In the genomic region with DNA sequence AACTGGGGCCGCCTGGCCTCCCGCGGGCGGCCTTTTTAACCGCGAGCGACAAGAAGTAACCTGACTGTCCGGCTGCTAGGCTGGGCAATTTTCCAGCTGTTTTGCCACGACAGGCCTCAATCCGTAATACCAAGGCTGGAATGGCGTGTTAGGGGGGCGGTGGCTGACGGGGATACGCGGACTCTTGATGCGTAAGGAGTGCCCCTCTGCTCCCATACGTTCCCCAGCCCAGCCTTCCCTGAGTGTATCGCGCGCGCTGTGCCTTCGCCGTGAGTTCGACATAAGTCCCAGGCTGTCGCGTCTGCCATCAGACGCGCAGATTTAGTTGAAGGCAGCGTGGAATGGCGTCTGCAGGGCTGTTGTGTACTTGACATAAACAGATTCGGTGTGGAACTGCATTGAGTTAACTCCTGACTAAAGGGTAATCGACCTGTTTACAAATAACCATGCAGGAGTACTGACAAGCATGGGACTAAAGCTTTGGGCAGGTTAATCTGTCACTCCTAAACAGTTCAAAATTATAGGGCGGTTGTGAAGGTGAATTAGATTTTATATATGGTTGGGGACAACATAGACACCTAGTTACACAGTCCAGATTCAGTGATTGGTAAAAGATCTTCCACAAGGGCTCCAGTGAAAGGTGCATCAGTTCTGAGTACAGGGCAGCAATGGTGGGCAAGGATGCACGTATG, we compare ENCODE assay signal across 8 cellular contexts. TPM values are rescaled to one million over a fixed set of nuclear protein-coding genes. Genes with fewer than 3 reads are reported as not detected.
DNase-seq lines count a peak whose midpoint lies in the region; ATAC-seq and TF ChIP-seq lines count a peak whose summit lies in the region.

No MANE protein-coding gene starts in this region.

- no peak overlapping the region for H2BK120ac ChIP-seq in mesenchymal stem cell (ENCODE audit: low read depth, low read length)

- POLR2A ChIA-PET in CD8-positive, alpha-beta T cell (lab: Charles Lee), result interaction anchor here (0.6 to 3.3 kb wide), 45 partner anchors 8 to 524 kb away, joined by 3 to 59 read pairs (median 5); a partner anchor contains a TSS

- H3K27me3 ChIP-seq in CD8-positive, alpha-beta T cell (ENCODE audit: insufficient read depth, low read length), result no peaks in the 10 kb centered on the region
- no peaks in the 10 kb centered on the region for H3K27me3 ChIP-seq in effector memory CD4-positive, alpha-beta T cell (replicated peaks; ENCODE audit: control insufficient read depth, insufficient read depth, low read length, poor library complexity, severe bottlenecking)
- no peaks in the 10 kb centered on the region for H3K27me3 ChIP-seq in mesenchymal stem cell (ENCODE audit: control insufficient read depth in 1 of 2, insufficient read depth in 1 of 2, low read length in 2 of 2)

- peak overlapping the region; percentile 64 for H3K4me2 ChIP-seq in mesenchymal stem cell (ENCODE audit: low read length, poor library complexity, severe bottlenecking)

- no peak overlapping the region for H3K4me3 Mint-ChIP-seq in CD8-positive, alpha-beta T cell

- peaks cover 16% of the 10 kb centered on the region for H3K4me1 ChIP-seq in CD8-positive, alpha-beta T cell (ENCODE audit: insufficient read depth, low read length)
- peaks cover 12% of the 10 kb centered on the region for H3K4me1 ChIP-seq in effector memory CD4-positive, alpha-beta T cell (ENCODE audit: control insufficient read depth, insufficient read depth, low read length, poor library complexity, severe bottlenecking)
- H3K4me1 ChIP-seq in mesenchymal stem cell (ENCODE audit: control insufficient read depth, insufficient read depth, low read depth, low read length), result peaks cover 6% of the 10 kb centered on the region

- peak overlapping the region; percentile 73 for H4K8ac ChIP-seq in mesenchymal stem cell (ENCODE audit: low read length)

- 2% methylated on average over 28 of the region's 34 CpGs for whole genome bisulfite sequencing in mesenchymal stem cell

- no peak overlapping the region for H2AK5ac ChIP-seq in mesenchymal stem cell (ENCODE audit: low read length, severe bottlenecking)

- peak; percentile 22 for ATAC-seq in CD8-positive, alpha-beta T cell
- ATAC-seq in GM21825 (IDR thresholded peaks at IDR 0.05; ENCODE audit: unreplicated experiment) (peak; percentile 10), GM18867 (IDR thresholded peaks at IDR 0.05; ENCODE audit: unreplicated experiment) (no peak)
- peak; percentile 7 for ATAC-seq in stimulated activated naive CD8-positive, alpha-beta T cell treated with anti-CD3 and anti-CD28 coated beads, Interleukin-15, Interleukin-2, amounts not matched to agents 100 U/mL and 50 U/mL, for 24 hours

- H2BK5ac ChIP-seq in mesenchymal stem cell (ENCODE audit: low read depth, low read length, poor library complexity, severe bottlenecking), result no peak overlapping the region

- no peaks in the 10 kb centered on the region for H3K36me3 ChIP-seq in CD8-positive, alpha-beta T cell (ENCODE audit: insufficient read depth, low read length)
- H3K36me3 ChIP-seq in effector memory CD4-positive, alpha-beta T cell (ENCODE audit: control insufficient read depth, insufficient read depth, low read length), result peaks cover 6% of the 10 kb centered on the region
- H3K36me3 ChIP-seq in mesenchymal stem cell (ENCODE audit: control insufficient read depth in 1 of 2, insufficient read depth in 2 of 2, low read depth in 1 of 2, low read length in 2 of 2), result peaks cover 0 to 35% of the 10 kb centered on the region in 2 experiments

- H3K36me3 Mint-ChIP-seq in CD8-positive, alpha-beta T cell, result peaks cover 32% of the 10 kb centered on the region

- H3K9me3 ChIP-seq in CD8-positive, alpha-beta T cell (ENCODE audit: low read length), result no peaks in the 10 kb centered on the region
- no peaks in the 10 kb centered on the region for H3K9me3 ChIP-seq in effector memory CD4-positive, alpha-beta T cell (ENCODE audit: control insufficient read depth, low read length)
- H3K9me3 ChIP-seq in mesenchymal stem cell (ENCODE audit: control insufficient read depth, low read length), result no peaks in the 10 kb centered on the region

- H4K91ac ChIP-seq in mesenchymal stem cell (ENCODE audit: low read length), result peak overlapping the region; percentile 66

- H3K18ac ChIP-seq in mesenchymal stem cell (ENCODE audit: low read depth in 1 of 2, low read length in 2 of 2), result peak overlapping the region; percentile 89 to 93

- H3K27me3 Mint-ChIP-seq in CD8-positive, alpha-beta T cell (ENCODE audit: low read depth), result no peaks in the 10 kb centered on the region

- no peak overlapping the region for H2AFZ ChIP-seq in mesenchymal stem cell (ENCODE audit: low read depth, low read length)

- H2BK15ac ChIP-seq in mesenchymal stem cell (ENCODE audit: low read depth, poor library complexity, severe bottlenecking), result no peak overlapping the region

- intact Hi-C loops in CD8-positive, alpha-beta T cell (cut with DNase I, micrococcal nuclease), result loop anchor here (1.0 to 10.0 kb wide), 4 partner anchors 117 to 518 kb away; a partner anchor contains a TSS

- H3K23ac ChIP-seq in mesenchymal stem cell (ENCODE audit: low read length in 2 of 2), result peak overlapping the region in 1 of 2 experiments; percentile 78

- H3K4ac ChIP-seq in mesenchymal stem cell (ENCODE audit: low read depth in 1 of 2, low read length in 2 of 2), result peak overlapping the region; percentile 46 to 47

- H3K4me1 Mint-ChIP-seq in CD8-positive, alpha-beta T cell (ENCODE audit: low read depth), result peaks cover 27% of the 10 kb centered on the region

- peak overlapping the region; percentile 74 for H3K4me3 ChIP-seq in CD8-positive, alpha-beta T cell (ENCODE audit: low read depth, low read length)
- H3K4me3 ChIP-seq in effector memory CD4-positive, alpha-beta T cell (ENCODE audit: insufficient read depth, low read depth, low read length, poor library complexity, severe bottlenecking), result peak overlapping the region; percentile 91
- H3K4me3 ChIP-seq in mesenchymal stem cell (ENCODE audit: insufficient read depth in 1 of 2, low read depth in 1 of 2, low read length in 2 of 2), result peak overlapping the region; percentile 76 to 93

- H3K27ac Mint-ChIP-seq in CD8-positive, alpha-beta T cell, result no peak overlapping the region

- H3K79me1 ChIP-seq in mesenchymal stem cell (replicated peaks; ENCODE audit: low read length, poor library complexity, severe bottlenecking), result no peaks in the 10 kb centered on the region

- peak in 6 of 7 experiments; percentile 16 to 66 (median 38) for DNase-seq in CD8-positive, alpha-beta T cell
- DNase-seq in NCI-H146 treated with DMSO at 0.1 percent for 48 hours (lab: John Stamatoyannopoulos, UW; ENCODE audit: unreplicated experiment) (peak; percentile 59), mesenchymal stem cell (peak; percentile 85)
- DNase-seq in activated CD4-positive, alpha-beta T cell treated with anti-CD3 and anti-CD28 coated beads, Interleukin-2, amount 50 U/mL, for 1 hour, result peak; percentile 37
- peak; percentile 14 to 35 (median 32) for DNase-seq in effector memory CD4-positive, alpha-beta T cell
- DNase-seq in stimulated activated naive CD8-positive, alpha-beta T cell treated with anti-CD3 and anti-CD28 coated beads, Interleukin-15, Interleukin-2, amounts not matched to agents 100 U/mL and 50 U/mL, for 24 hours, result peak; percentile 44

- peak overlapping the region; percentile 89 for H3K27ac ChIP-seq in CD8-positive, alpha-beta T cell (ENCODE audit: low read depth, low read length)
- H3K27ac ChIP-seq in effector memory CD4-positive, alpha-beta T cell (ENCODE audit: insufficient read depth, low read length, poor library complexity, severe bottlenecking), result peak overlapping the region; percentile 84
- peak overlapping the region; percentile 72 for H3K27ac ChIP-seq in mesenchymal stem cell (ENCODE audit: low read length, poor library complexity, severe bottlenecking)

- H2BK12ac ChIP-seq in mesenchymal stem cell (ENCODE audit: low read length in 2 of 2), result peak overlapping the region in 1 of 2 experiments; percentile 38

- no peak for TF ChIP-seq CTCF in CD8-positive, alpha-beta T cell (IDR thresholded peaks at IDR 0.05)

- H3K9me3 Mint-ChIP-seq in CD8-positive, alpha-beta T cell, result no peaks in the 10 kb centered on the region

- peak overlapping the region in 1 of 2 experiments; percentile 82 for H3K14ac ChIP-seq in mesenchymal stem cell (ENCODE audit: low read length in 2 of 2)

- H3K9ac ChIP-seq in mesenchymal stem cell (ENCODE audit: low read length), result peak overlapping the region; percentile 97

- CTCF ChIA-PET in CD8-positive, alpha-beta T cell (lab: Charles Lee), result interaction anchor here (0.6 to 3.3 kb wide), 11 partner anchors 14 to 259 kb away, joined by 3 to 41 read pairs (median 4); a partner anchor contains a TSS

RNA-seq across cellular contexts. Expression of a gene that starts 16.6 kb away (rescaled TPM):
- total RNA-seq in CD8-positive, alpha-beta T cell, result 10 to 100 TPM; 57.1 to 64.0 TPM
- polyA plus RNA-seq in mesenchymal stem cell (2013, experiment 1 of 2), result 2.8 TPM
- polyA plus RNA-seq in mesenchymal stem cell (2013, experiment 2 of 2), result 3.3 TPM

Comparison
In these comparisons a context has a peak if more than half of its experiments do, and no peak if none do; other contexts are left out.
1. DNase-seq: peak in every context shown above with its lines; median percentile 85 in mesenchymal stem cell; 59 in NCI-H146 treated with DMSO at 0.1 percent for 48 hours; 44 in stimulated activated naive CD8-positive, alpha-beta T cell treated with anti-CD3 and anti-CD28 coated beads, Interleukin-15, Interleukin-2, amounts not matched to agents 100 U/mL and 50 U/mL, for 24 hours; 38 in CD8-positive, alpha-beta T cell; 37 in activated CD4-positive, alpha-beta T cell treated with anti-CD3 and anti-CD28 coated beads, Interleukin-2, amount 50 U/mL, for 1 hour; 32 in effector memory CD4-positive, alpha-beta T cell.